8 cellular contexts compared by ENCODE assay signal in genomic region chr11:89504270-89504669, GRCh38.
"Had no signal": no experiment of that assay in that cellular context is flagged by ENCODE, and none has a peak within 500 bp of the region (broad histone marks: within the 10 kb centered on the region; RNA-seq: fewer than 3 reads in every experiment).

No MANE protein-coding gene starts in this region.

- H3K4me2 ChIP-seq: GM23338 had no signal

- H3K4me3 Mint-ChIP-seq: GM23338, H9, HFFc6 had no signal

- H3K9me3 Mint-ChIP-seq: GM23338, H9, HFFc6 had no signal

- DNase-seq: GM23248, GOT3, H7, H9, HCEC 1CT, HFFc6 had no signal

- H3K4me3 ChIP-seq: GM23248, GM23338, HAP-1 had no signal

- H3K36me3 ChIP-seq: HAP-1 had no signal

- H3K27ac ChIP-seq: GM23248 had no signal

- H3K9ac ChIP-seq: GM23248 had no signal

- H3K27ac Mint-ChIP-seq: GM23338, H9, HFFc6 had no signal

- H3K9me3 ChIP-seq: HAP-1 had no signal

- H3K4me1 ChIP-seq: HAP-1 had no signal

- H2AFZ ChIP-seq: GM23248, GM23338 had no signal
